In genomic region chr19:45290381-45290931, GRCh38 we compare ENCODE assay signal across 27 cellular contexts. TPM values are rescaled to one million over a fixed set of nuclear protein-coding genes. Genes with fewer than 3 reads are reported as not detected.
DNase-seq lines count a peak whose midpoint lies in the region; ATAC-seq, FAIRE-seq and TF ChIP-seq lines count a peak whose summit lies in the region.
"Had no signal": no experiment of that assay in that cellular context is flagged by ENCODE, and none has a peak within 500 bp of the region (broad histone marks: within the 10 kb centered on the region; RNA-seq: fewer than 3 reads in every experiment).

No MANE protein-coding gene starts in this region.

- POLR2A ChIA-PET in HEK293 (lab: Yijun Ruan, JAX) (no interaction called here), H1 (lab: Charles Lee; ENCODE audit: partially characterized antibody) (interaction anchor here (2.0 kb wide), 1 partner anchor 12 kb away, joined by 5 read pairs; no protein-coding TSS in a partner anchor)

- H3K27me3 Mint-ChIP-seq in stimulated activated naive B cell treated with anti-CD40 and anti-IgM and Interleukin-4, amounts not matched to agents 10 μg/mL and 1 μg/mL and 100 μg/mL, for 72 hours, result no peaks in the 10 kb centered on the region

- TF ChIP-seq POLR2A in H1 (IDR thresholded peaks at IDR 0.05; ENCODE audit: control extremely low read depth in 1 of 2, low read depth in 2 of 2, low read length in 2 of 2), result no peak

- DNase-seq in H1 (ENCODE audit: low read depth in 1 of 2, low spot score in 2 of 2) (no peak), NCI-H2227 (lab: John Stamatoyannopoulos, UW; ENCODE audit: unreplicated experiment) (no peak), kidney (no peak), coronary artery (ENCODE audit: low spot score) (no peak)
- DNase-seq in stimulated activated naive B cell treated with anti-CD40 and anti-IgM and Interleukin-4, amounts not matched to agents 10 μg/mL and 1 μg/mL and 100 μg/mL, for 72 hours, result no peak
- DNase-seq: 8988T, DMS153, DND-41, Kasumi-1, MV-4-11, NCI-H1105, NCI-H146, NCI-H1930, NCI-H2107, NCI-H446, NCI-H524 treated with DMSO at 0.1 percent for 48 hours, NCI-H774 had no signal

- no peak overlapping the region for H3K23ac ChIP-seq in H1 (ENCODE audit: insufficient read length)

- H4K5ac ChIP-seq in H1 (ENCODE audit: insufficient read length, low read depth, low read length), result no peak overlapping the region

- no peak for TF ChIP-seq CTCF in HEK293 (tag by site-specific recombination; IDR thresholded peaks at IDR 0.05)
- TF ChIP-seq CTCF in H1 (IDR thresholded peaks at IDR 0.05; ENCODE audit: control extremely low read depth in 1 of 3, insufficient read depth in 1 of 3, low read depth in 1 of 3, low read length in 3 of 3), result no peak
- TF ChIP-seq CTCF in kidney (IDR thresholded peaks at IDR 0.05; ENCODE audit: borderline replicate concordance, extremely low read depth, insufficient read depth), result no peak
- TF ChIP-seq CTCF in coronary artery (IDR thresholded peaks at IDR 0.05), result no peak

- H3K56ac ChIP-seq in H1 (replicated peaks; ENCODE audit: insufficient read length, low read depth, low read length), result no peak overlapping the region

- no peak overlapping the region for H4K8ac ChIP-seq in H1 (ENCODE audit: extremely low read depth, insufficient read depth, low read length)

- H2BK12ac ChIP-seq in H1 (ENCODE audit: low read depth, low read length), result 0 out of 2 replicates have a peak overlapping the region, but pooled peaks have one; percentile 17

- H4K91ac ChIP-seq in H1 (replicated peaks; ENCODE audit: insufficient read length, low read length), result no peak overlapping the region

- peaks cover 1 to 4% of the 10 kb centered on the region in 2 donors for H3K9me3 Mint-ChIP-seq in stimulated activated naive B cell treated with anti-CD40 and anti-IgM and Interleukin-4, amounts not matched to agents 10 μg/mL and 1 μg/mL and 100 μg/mL, for 72 hours
- H3K9me3 Mint-ChIP-seq: GM23338 had no signal

- H2BK20ac ChIP-seq in H1 (ENCODE audit: low read length), result no peak overlapping the region

- no peak for TF ChIP-seq RAD21 in H1 (IDR thresholded peaks at IDR 0.05 in 1 of 2, conservative IDR thresholded peaks at IDR 0.05 in 1 of 2; ENCODE audit: low read depth in 2 of 2, low read length in 2 of 2)

- H3K4me1 Mint-ChIP-seq in stimulated activated naive B cell treated with anti-CD40 and anti-IgM and Interleukin-4, amounts not matched to agents 10 μg/mL and 1 μg/mL and 100 μg/mL, for 72 hours, result no peaks in the 10 kb centered on the region
- H3K4me1 Mint-ChIP-seq: GM23338 had no signal

- ATAC-seq in stimulated activated naive B cell treated with anti-CD40 and anti-IgM and Interleukin-4, amounts not matched to agents 10 μg/mL and 1 μg/mL and 100 μg/mL, for 72 hours (replicated peaks), result no peak
- ATAC-seq: GM23338, SK-N-SH treated with all-trans-retinoic acid at 6 μM for 48 hours had no signal

- no peak overlapping the region for H3K4me2 ChIP-seq in H1 (ENCODE audit: insufficient read depth in 1 of 2, low read depth in 2 of 2, low read length in 2 of 2)
- H3K4me2 ChIP-seq: GM23338 had no signal

- H3K4me3 ChIP-seq in HEK293 (ENCODE audit: low read depth, low read length), result no peak overlapping the region
- H3K4me3 ChIP-seq in H1 (ENCODE audit: extremely low read depth in 1 of 4, insufficient read depth in 2 of 4, low read depth in 3 of 4, low read length in 4 of 4), result no peak overlapping the region
- H3K4me3 ChIP-seq in mesodermal cell (ENCODE audit: extremely low read depth, insufficient read depth, low read length, poor library complexity, severe bottlenecking), result no peak overlapping the region
- H3K4me3 ChIP-seq in kidney (ENCODE audit: low read length in 2 of 2), result no peak overlapping the region
- H3K4me3 ChIP-seq in coronary artery, result no peak overlapping the region
- H3K4me3 ChIP-seq: GM23338, HAP-1 had no signal

- H3K23me2 ChIP-seq in H1 (ENCODE audit: low read depth, low read length), result no peaks in the 10 kb centered on the region

- peaks cover 0 to 4% of the 10 kb centered on the region in 2 experiments for H4K20me1 ChIP-seq in H1 (replicated peaks in 1 of 2; ENCODE audit: control insufficient read depth in 1 of 2, insufficient read depth in 2 of 2, low read length in 2 of 2)

- FAIRE-seq in H1 (lab: Jason Lieb, UNC), result no peak
- no peak for FAIRE-seq in kidney (lab: Jason Lieb, UNC)
- FAIRE-seq: GM18507, RCC 7860 had no signal

- no peak overlapping the region for H2BK120ac ChIP-seq in H1 (replicated peaks; ENCODE audit: low read depth, low read length)

- H3K4me1 ChIP-seq in HEK293 (ENCODE audit: control insufficient read depth, insufficient read depth, low read length) (no peaks in the 10 kb centered on the region), H1 (replicated peaks in 1 of 4; ENCODE audit: control insufficient read depth in 3 of 4, insufficient read depth in 4 of 4, low read length in 3 of 4) (no peaks in the 10 kb centered on the region), mesodermal cell (ENCODE audit: control insufficient read depth, insufficient read depth, low read length, poor library complexity, severe bottlenecking) (no peaks in the 10 kb centered on the region), kidney (ENCODE audit: control insufficient read depth in 1 of 2, insufficient read depth in 1 of 2, low read depth in 1 of 2, low read length in 2 of 2) (peaks cover 0 to 2% of the 10 kb centered on the region in 2 donors)
- H3K4me1 ChIP-seq: HAP-1 had no signal

- 94% methylated on average over 6 of the region's 6 CpGs; no CpG with 5 or more reads in 1 of the 2 experiments for WGBS in H1 (ENCODE audit: extremely low coverage in 1 of 2, insufficient coverage in 1 of 2, insufficient read length in 1 of 2, insufficient replicate concordance in 2 of 2, low coverage in 1 of 2, low lambda C conversion rate in 2 of 2, missing lambda C conversion rate in 1 of 2), 2 experiments
- WGBS in mesodermal cell (ENCODE audit: insufficient coverage in 2 of 2), 2 experiments, result 98 to 99% methylated on average over 4 to 6 of the region's 6 CpGs

- CTCF ChIA-PET in HEK293 (lab: Yijun Ruan, JAX) (interaction anchor here (0.7 kb wide), 1 partner anchor 276 kb away, joined by 4 read pairs; no protein-coding TSS in a partner anchor), H1 (lab: Charles Lee; ENCODE audit: partially characterized antibody) (interaction anchor here (0.6 to 2.4 kb wide), 3 partner anchors 13 to 432 kb away, joined by 3 to 5 read pairs (median 3); no protein-coding TSS in a partner anchor)

- no peak for TF ChIP-seq EP300 in H1 (IDR thresholded peaks at IDR 0.05; ENCODE audit: borderline replicate concordance in 1 of 2, low read depth in 2 of 2, low read length in 2 of 2)

- peaks cover 58 to 77% of the 10 kb centered on the region in 2 donors for H3K36me3 Mint-ChIP-seq in stimulated activated naive B cell treated with anti-CD40 and anti-IgM and Interleukin-4, amounts not matched to agents 10 μg/mL and 1 μg/mL and 100 μg/mL, for 72 hours

- no peak overlapping the region for H2AK5ac ChIP-seq in H1 (ENCODE audit: low read depth, low read length)

- H3K27me3 ChIP-seq in H1 (replicated peaks in 1 of 4; ENCODE audit: control insufficient read depth in 3 of 4, extremely low read depth in 1 of 4, insufficient read depth in 3 of 4, low read length in 3 of 4), result no peaks in the 10 kb centered on the region; a peak in 1 of 7 replicates

- no peak overlapping the region for H3K4ac ChIP-seq in H1 (replicated peaks; ENCODE audit: insufficient read length, low read depth, low read length)

- H3K9me3 ChIP-seq in HEK293 (ENCODE audit: control insufficient read depth, insufficient read depth, low read depth, low read length) (no peaks in the 10 kb centered on the region), H1 (ENCODE audit: insufficient read depth in 2 of 2, low read depth in 1 of 2, low read length in 1 of 2) (no peaks in the 10 kb centered on the region), mesodermal cell (ENCODE audit: control insufficient read depth, low read length) (no peaks in the 10 kb centered on the region), kidney (ENCODE audit: control insufficient read depth in 1 of 2, low read length in 2 of 2) (peaks cover 0 to 4% of the 10 kb centered on the region in 2 donors)
- H3K9me3 ChIP-seq: HAP-1 had no signal

- intact Hi-C loops in kidney (cut with DNase I), result no loop called here

- H3K27ac ChIP-seq in HEK293 (ENCODE audit: extremely low read depth, low read depth, low read length), result no peak overlapping the region
- H3K27ac ChIP-seq in H1 (ENCODE audit: low read depth, low read length), result no peak overlapping the region
- peak overlapping the region; percentile 23 for H3K27ac ChIP-seq in mesodermal cell (ENCODE audit: low read depth, low read length, severe bottlenecking)
- H3K27ac ChIP-seq in kidney (ENCODE audit: low read depth in 2 of 2, low read length in 2 of 2), result no peak overlapping the region
- no peak overlapping the region for H3K27ac ChIP-seq in coronary artery
- H3K27ac ChIP-seq: HL-60 had no signal

- H3K9ac ChIP-seq in H1 (replicated peaks in 1 of 4; ENCODE audit: extremely low read depth in 1 of 4, low read depth in 3 of 4, low read length in 3 of 4) (no peak overlapping the region), kidney (ENCODE audit: low read length in 2 of 2) (no peak overlapping the region)

- H3K4me3 Mint-ChIP-seq in stimulated activated naive B cell treated with anti-CD40 and anti-IgM and Interleukin-4, amounts not matched to agents 10 μg/mL and 1 μg/mL and 100 μg/mL, for 72 hours, result no peak overlapping the region
- H3K4me3 Mint-ChIP-seq: GM23338 had no signal

- H3K14ac ChIP-seq in H1 (ENCODE audit: insufficient read length), result no peak overlapping the region

- H3K79me1 ChIP-seq in H1 (ENCODE audit: low read depth, low read length), result no peaks in the 10 kb centered on the region

- no peak overlapping the region for H2AFZ ChIP-seq in H1 (ENCODE audit: low read length)
- H2AFZ ChIP-seq: GM23338 had no signal

- peak overlapping the region; percentile 62 for H3K27ac Mint-ChIP-seq in stimulated activated naive B cell treated with anti-CD40 and anti-IgM and Interleukin-4, amounts not matched to agents 10 μg/mL and 1 μg/mL and 100 μg/mL, for 72 hours
- H3K27ac Mint-ChIP-seq: GM23338 had no signal

- H3K18ac ChIP-seq in H1 (ENCODE audit: extremely low read depth, low read length), result no peak overlapping the region

- H2BK5ac ChIP-seq in H1 (ENCODE audit: low read depth, low read length), result no peak overlapping the region

- H2BK15ac ChIP-seq in H1 (ENCODE audit: low read length), result no peak overlapping the region

- H3K79me2 ChIP-seq in H1 (ENCODE audit: control insufficient read depth in 1 of 2, insufficient read depth in 2 of 2, low read length in 2 of 2), result no peaks in the 10 kb centered on the region

- H3K36me3 ChIP-seq in HEK293 (ENCODE audit: control insufficient read depth in 2 of 2, insufficient read depth in 1 of 2, low read length in 2 of 2) (peaks cover 51 to 71% of the 10 kb centered on the region in 2 experiments), H1 (ENCODE audit: control insufficient read depth in 2 of 4, insufficient read depth in 4 of 4, low read length in 3 of 4) (peaks cover 0 to 2% (median 0%) of the 10 kb centered on the region in 4 experiments; a peak in 3 of 8 replicates), mesodermal cell (ENCODE audit: control insufficient read depth, insufficient read depth, low read length) (peaks cover 87% of the 10 kb centered on the region), kidney (ENCODE audit: control insufficient read depth in 1 of 2, insufficient read depth in 2 of 2, low read length in 2 of 2) (no peaks in the 10 kb centered on the region)

RNA-seq across cellular contexts. Expression of gene CKM, which starts 32.2 kb away (rescaled TPM):
- total RNA-seq in H1 (2021; fragmentation: NEBNext Ultra II Directional; extraction: Animal tissue kit (Norgen Biotek cat#: 25700)), result not detected in 2 replicates
- polyA plus RNA-seq in H1 (2011; rRNA removed) (0.08 and 0.09 TPM in 2 replicates), kidney (ENCODE audit: insufficient read depth, low read depth, low replicate concordance) (1.3 TPM)
- 0.09 TPM for polyA plus RNA-seq in H1 (2011; cell fraction: cytosol; rRNA removed)
- 0.06 TPM for polyA plus RNA-seq in H1 (2011; cell fraction: nucleus; rRNA removed)
- 0.13 to 0.28 TPM in 2 of 4 replicates, not detected in the others for polyA plus RNA-seq in H1 (2012, experiment 1 of 2)
- polyA plus RNA-seq in H1 (2012, experiment 2 of 2), result 0.09 TPM
- 0.06 TPM for polyA plus RNA-seq in H1 (2013, experiment 1 of 2)
- polyA plus RNA-seq in H1 (2013, experiment 2 of 2), result 0.06 TPM
- polyA minus RNA-seq in H1 (2011; rRNA and poly(A)+ RNA removed), result not detected in 2 replicates
- not detected for polyA minus RNA-seq in H1 (2011; cell fraction: cytosol; rRNA and poly(A)+ RNA removed)
- polyA minus RNA-seq in H1 (2011; cell fraction: nucleus; rRNA and poly(A)+ RNA removed), result not detected
- polyA plus RNA-seq in mesodermal cell (2013, experiment 1 of 2), result 0.18 TPM
- not detected for polyA plus RNA-seq in mesodermal cell (2013, experiment 2 of 2)
- not detected for total RNA-seq in kidney
- total RNA-seq: GM23338, M059J had no signal
- polyA plus RNA-seq: BJ, GM23338 had no signal

RNA-seq across cellular contexts. Expression of gene MARK4, which starts 39.4 kb away (rescaled TPM):
- total RNA-seq in H1 (2021; fragmentation: NEBNext Ultra II Directional; extraction: Animal tissue kit (Norgen Biotek cat#: 25700)), result 46.8 and 49.8 TPM in 2 replicates
- 12.3 and 22.4 TPM in 2 replicates for polyA plus RNA-seq in H1 (2011; rRNA removed)
- 11.8 TPM for polyA plus RNA-seq in H1 (2011; cell fraction: cytosol; rRNA removed)
- polyA plus RNA-seq in H1 (2011; cell fraction: nucleus; rRNA removed), result 25.0 TPM
- 37.1 to 48.7 TPM (median 42.2 TPM) in 4 replicates for polyA plus RNA-seq in H1 (2012, experiment 1 of 2)
- 29.4 TPM for polyA plus RNA-seq in H1 (2012, experiment 2 of 2)
- polyA plus RNA-seq in H1 (2013, experiment 1 of 2), result 22.0 TPM
- polyA plus RNA-seq in H1 (2013, experiment 2 of 2), result 21.6 TPM
- 27.3 and 30.2 TPM in 2 replicates for polyA minus RNA-seq in H1 (2011; rRNA and poly(A)+ RNA removed)
- polyA minus RNA-seq in H1 (2011; cell fraction: cytosol; rRNA and poly(A)+ RNA removed), result 26.7 TPM
- 19.4 TPM for polyA minus RNA-seq in H1 (2011; cell fraction: nucleus; rRNA and poly(A)+ RNA removed)
- 57.1 TPM for polyA plus RNA-seq in mesodermal cell (2013, experiment 1 of 2)
- polyA plus RNA-seq in mesodermal cell (2013, experiment 2 of 2), result 47.7 TPM
- 29.7 TPM for total RNA-seq in kidney
- 13.6 TPM for polyA plus RNA-seq in kidney (ENCODE audit: insufficient read depth, low read depth, low replicate concordance)

RNA-seq across cellular contexts. Expression of gene EXOC3L2, which starts 45.2 kb away (rescaled TPM):
- total RNA-seq in H1 (2021; fragmentation: NEBNext Ultra II Directional; extraction: Animal tissue kit (Norgen Biotek cat#: 25700)), result 1.5 and 1.6 TPM in 2 replicates
- polyA plus RNA-seq in H1 (2011; rRNA removed) (1.4 and 3.4 TPM in 2 replicates), kidney (ENCODE audit: insufficient read depth, low read depth, low replicate concordance) (15.4 TPM)
- 1.2 TPM for polyA plus RNA-seq in H1 (2011; cell fraction: cytosol; rRNA removed)
- polyA plus RNA-seq in H1 (2011; cell fraction: nucleus; rRNA removed), result 2.1 TPM
- polyA plus RNA-seq in H1 (2012, experiment 1 of 2), result 0.57 to 1.4 TPM (median 1.0 TPM) in 4 replicates
- polyA plus RNA-seq in H1 (2012, experiment 2 of 2), result 0.75 TPM
- 1.5 TPM for polyA plus RNA-seq in H1 (2013, experiment 1 of 2)
- 1.8 TPM for polyA plus RNA-seq in H1 (2013, experiment 2 of 2)
- polyA minus RNA-seq in H1 (2011; rRNA and poly(A)+ RNA removed), result 0.16 and 0.27 TPM in 2 replicates
- polyA minus RNA-seq in H1 (2011; cell fraction: cytosol; rRNA and poly(A)+ RNA removed), result 0.88 TPM
- polyA minus RNA-seq in H1 (2011; cell fraction: nucleus; rRNA and poly(A)+ RNA removed), result 0.70 TPM
- polyA plus RNA-seq in mesodermal cell (2013, experiment 1 of 2), result 44.1 TPM
- polyA plus RNA-seq in mesodermal cell (2013, experiment 2 of 2), result 34.1 TPM
- 19.0 TPM for total RNA-seq in kidney
- total RNA-seq: M059J had no signal

RNA-seq across cellular contexts. Expression of gene KLC3, which starts 50.1 kb away (rescaled TPM):
- 2.8 and 3.2 TPM in 2 replicates for total RNA-seq in H1 (2021; fragmentation: NEBNext Ultra II Directional; extraction: Animal tissue kit (Norgen Biotek cat#: 25700))
- polyA plus RNA-seq in H1 (2011; rRNA removed) (1.3 and 2.4 TPM in 2 replicates), kidney (ENCODE audit: insufficient read depth, low read depth, low replicate concordance) (4.5 TPM)
- polyA plus RNA-seq in H1 (2011; cell fraction: cytosol; rRNA removed), result 2.7 TPM
- polyA plus RNA-seq in H1 (2011; cell fraction: nucleus; rRNA removed), result 3.0 TPM
- polyA plus RNA-seq in H1 (2012, experiment 1 of 2), result 0.50 to 1.9 TPM (median 1.8 TPM) in 4 replicates
- polyA plus RNA-seq in H1 (2012, experiment 2 of 2), result 2.0 TPM
- 3.0 TPM for polyA plus RNA-seq in H1 (2013, experiment 1 of 2)
- polyA plus RNA-seq in H1 (2013, experiment 2 of 2), result 2.4 TPM
- polyA minus RNA-seq in H1 (2011; rRNA and poly(A)+ RNA removed), result 0.41 and 0.50 TPM in 2 replicates
- polyA minus RNA-seq in H1 (2011; cell fraction: cytosol; rRNA and poly(A)+ RNA removed), result 1.0 TPM
- 1.00 TPM for polyA minus RNA-seq in H1 (2011; cell fraction: nucleus; rRNA and poly(A)+ RNA removed)
- 0.70 TPM for polyA plus RNA-seq in mesodermal cell (2013, experiment 1 of 2)
- 0.76 TPM for polyA plus RNA-seq in mesodermal cell (2013, experiment 2 of 2)
- total RNA-seq in kidney, result 3.3 TPM
